Comparison of ENCODE assay signal across 8 cellular contexts in genomic region chr1:205121660-205122488, GRCh38. TPM values are rescaled to one million over a fixed set of nuclear protein-coding genes. Genes with fewer than 3 reads are reported as not detected.
DNase-seq lines count a peak whose midpoint lies in the region; ATAC-seq and TF ChIP-seq lines count a peak whose summit lies in the region.

RBBP5 (minus strand) TSS chr1:205121978; CDS start chr1:205121873, 105 bp downstream.

- peak within 1 kb of the TSS; percentile 95 for H3K9ac ChIP-seq in trophoblast cell (ENCODE audit: low read length)

- peak within 1 kb of the TSS; percentile 67 for H2AFZ ChIP-seq in trophoblast cell (ENCODE audit: insufficient read depth, low read length, poor library complexity)

- TF ChIP-seq CTCF in GM12865 (IDR thresholded peaks at IDR 0.05; ENCODE audit: insufficient read depth, low read depth, low read length, missing control alignments) = peak; percentile 75
- TF ChIP-seq CTCF in cardiac muscle cell (IDR thresholded peaks at IDR 0.05; ENCODE audit: low read depth, low read length) = peak; percentile 83
- peak; percentile 74 for TF ChIP-seq CTCF in type B pancreatic cell (conservative IDR thresholded peaks at IDR 0.05)

- H3K4ac ChIP-seq in trophoblast cell (ENCODE audit: low read depth, low read length) = peak within 1 kb of the TSS; percentile 49

- H3K79me2 ChIP-seq in trophoblast cell (ENCODE audit: control insufficient read depth, insufficient read depth, low read length, poor library complexity) = peaks cover 8% of the 10 kb centered on the region

- H2BK120ac ChIP-seq in trophoblast cell (ENCODE audit: insufficient read depth, low read length, poor library complexity) = peak within 1 kb of the TSS; percentile 9

- H3K14ac ChIP-seq in trophoblast cell (ENCODE audit: low read length) = peak within 1 kb of the TSS; percentile 37

- H3K4me3 Mint-ChIP-seq in activated naive CD8-positive, alpha-beta T cell treated with anti-CD3 and anti-CD28 coated beads, Interleukin-2, amount 50 U/mL, for 24 hours = peak within 1 kb of the TSS; percentile 99
- peak within 1 kb of the TSS; percentile 98 for H3K4me3 Mint-ChIP-seq in type B pancreatic cell

- peak within 1 kb of the TSS; percentile 89 for H3K4me2 ChIP-seq in trophoblast cell (ENCODE audit: low read length)

- H4K91ac ChIP-seq in trophoblast cell (ENCODE audit: low read depth, low read length) = peak within 1 kb of the TSS; percentile 7

- H3K9me3 Mint-ChIP-seq in activated naive CD8-positive, alpha-beta T cell treated with anti-CD3 and anti-CD28 coated beads, Interleukin-2, amount 50 U/mL, for 24 hours = no peaks in the 10 kb centered on the region
- H3K9me3 Mint-ChIP-seq in type B pancreatic cell = no peaks in the 10 kb centered on the region

- no CpG with 5 or more reads among the region's 46 CpGs for WGBS in trophoblast cell (ENCODE audit: extremely low coverage, insufficient coverage, insufficient read length)

- H3K4me1 Mint-ChIP-seq in activated naive CD8-positive, alpha-beta T cell treated with anti-CD3 and anti-CD28 coated beads, Interleukin-2, amount 50 U/mL, for 24 hours = peaks cover 43% of the 10 kb centered on the region
- H3K4me1 Mint-ChIP-seq in type B pancreatic cell (ENCODE audit: unreplicated experiment) = peaks cover 33% of the 10 kb centered on the region

- peaks cover 3% of the 10 kb centered on the region for H3K79me1 ChIP-seq in trophoblast cell (ENCODE audit: low read length)

- no peaks in the 10 kb centered on the region for H3K27me3 Mint-ChIP-seq in activated naive CD8-positive, alpha-beta T cell treated with anti-CD3 and anti-CD28 coated beads, Interleukin-2, amount 50 U/mL, for 24 hours
- no peaks in the 10 kb centered on the region for H3K27me3 Mint-ChIP-seq in type B pancreatic cell

- H3K18ac ChIP-seq in trophoblast cell (ENCODE audit: low read length) = peak within 1 kb of the TSS; percentile 81

- H2BK12ac ChIP-seq in trophoblast cell (ENCODE audit: low read length) = no peak within 1 kb of the TSS

- H3K4me1 ChIP-seq in cardiac muscle cell (ENCODE audit: low read depth) (peaks cover 7% of the 10 kb centered on the region), trophoblast cell (ENCODE audit: control insufficient read depth in 1 of 2, insufficient read depth in 2 of 2, low read length in 2 of 2) (peaks cover 2 to 6% of the 10 kb centered on the region in 2 experiments)

- peak within 1 kb of the TSS; percentile 97 for H3K27ac ChIP-seq in cardiac muscle cell
- peak within 1 kb of the TSS; percentile 29 for H3K27ac ChIP-seq in trophoblast cell (ENCODE audit: low read depth, low read length)

- peak within 1 kb of the TSS; percentile 2 for H2BK5ac ChIP-seq in trophoblast cell (ENCODE audit: low read depth, low read length, poor library complexity)

- peak; percentile 94 for ATAC-seq in HG02678 (IDR thresholded peaks at IDR 0.05; ENCODE audit: unreplicated experiment)
- peak; percentile 99 for ATAC-seq in activated naive CD8-positive, alpha-beta T cell treated with anti-CD3 and anti-CD28 coated beads, Interleukin-2, amount 50 U/mL, for 24 hours

- no peaks in the 10 kb centered on the region for H3K9me3 ChIP-seq in cardiac muscle cell (ENCODE audit: low read depth)
- no peaks in the 10 kb centered on the region for H3K9me3 ChIP-seq in trophoblast cell (ENCODE audit: insufficient read depth, low read depth, low read length)

- H3K27me3 ChIP-seq in cardiac muscle cell (no peaks in the 10 kb centered on the region), trophoblast cell (ENCODE audit: insufficient read depth, low read length) (no peaks in the 10 kb centered on the region)

- H4K8ac ChIP-seq in trophoblast cell (ENCODE audit: low read depth, low read length) = peak within 1 kb of the TSS; percentile 94

- H3K36me3 Mint-ChIP-seq in activated naive CD8-positive, alpha-beta T cell treated with anti-CD3 and anti-CD28 coated beads, Interleukin-2, amount 50 U/mL, for 24 hours (ENCODE audit: low read depth) = peaks cover 14% of the 10 kb centered on the region
- H3K36me3 Mint-ChIP-seq in type B pancreatic cell = no peaks in the 10 kb centered on the region

- peak within 1 kb of the TSS; percentile 60 for H2AK5ac ChIP-seq in trophoblast cell (ENCODE audit: low read length)

- peak within 1 kb of the TSS; percentile 85 for H3K4me3 ChIP-seq in GM12865 (ENCODE audit: low read depth, low read length)
- peak within 1 kb of the TSS; percentile 92 for H3K4me3 ChIP-seq in cardiac muscle cell
- H3K4me3 ChIP-seq in trophoblast cell (ENCODE audit: low read depth, low read length) = peak within 1 kb of the TSS; percentile 94

- no peaks in the 10 kb centered on the region for H3K36me3 ChIP-seq in cardiac muscle cell
- H3K36me3 ChIP-seq in trophoblast cell (ENCODE audit: control insufficient read depth in 1 of 2, insufficient read depth in 2 of 2, low read length in 2 of 2) = peaks cover 5 to 7% of the 10 kb centered on the region in 2 experiments

- no peak within 1 kb of the TSS for H3K23ac ChIP-seq in trophoblast cell (ENCODE audit: low read length)

- DNase-seq in GM12865 (ENCODE audit: low read depth) (peak; percentile 99), NCI-H128 (lab: John Stamatoyannopoulos, UW; ENCODE audit: unreplicated experiment) (peak; percentile 99), SW 1271 (lab: John Stamatoyannopoulos, UW) (peak; percentile 75 to 90), cardiac muscle cell (ENCODE audit: low read depth in 1 of 2, low spot score in 1 of 2) (peak; percentile 95 to 99), trophoblast cell (peak; percentile 93 to 99), type B pancreatic cell (ENCODE audit: extremely low spot score, unreplicated experiment) (peak; percentile 94)
- DNase-seq in activated naive CD8-positive, alpha-beta T cell treated with anti-CD3 and anti-CD28 coated beads, Interleukin-2, amount 50 U/mL, for 24 hours = peak; percentile 96

- peak within 1 kb of the TSS; percentile 84 for H4K12ac ChIP-seq in trophoblast cell (ENCODE audit: low read depth, low read length)

- peak within 1 kb of the TSS; percentile 99 for H3K27ac Mint-ChIP-seq in activated naive CD8-positive, alpha-beta T cell treated with anti-CD3 and anti-CD28 coated beads, Interleukin-2, amount 50 U/mL, for 24 hours
- H3K27ac Mint-ChIP-seq in type B pancreatic cell = peak within 1 kb of the TSS; percentile 99

RNA-seq across cellular contexts. Expression of gene RBBP5, which starts in this region (rescaled TPM):
- total RNA-seq in cardiac muscle cell (8.1 and 12.4 TPM in 2 replicates), type B pancreatic cell (ENCODE audit: low replicate concordance) (16.5 and 21.4 TPM in 2 replicates)
- 9.2 and 15.0 TPM in 2 replicates for polyA plus RNA-seq in cardiac muscle cell
- 10.6 and 11.2 TPM in 2 replicates for polyA plus RNA-seq in trophoblast cell (2013)

Comparison
In these comparisons a context has a peak if more than half of its experiments do, and no peak if none do; other contexts are left out.
1. Peak in every context shown above with its lines: DNase-seq, ATAC-seq, H3K4me3 ChIP-seq and H3K27ac ChIP-seq.